In genomic region chr22:37231406-37232139, GRCh38 we compare ENCODE assay signal across 12 cellular contexts. TPM values are rescaled to one million over a fixed set of nuclear protein-coding genes. Genes with fewer than 3 reads are reported as not detected.
DNase-seq lines count a peak whose midpoint lies in the region; ATAC-seq and TF ChIP-seq lines count a peak whose summit lies in the region.
"Had no signal": no experiment of that assay in that cellular context is flagged by ENCODE, and none has a peak within 500 bp of the region (broad histone marks: within the 10 kb centered on the region; RNA-seq: fewer than 3 reads in every experiment).

No MANE protein-coding gene starts in this region.

- peaks cover 91% of the 10 kb centered on the region for H3K4me1 Mint-ChIP-seq in CD8-positive, alpha-beta T cell (ENCODE audit: low read depth)
- H3K4me1 Mint-ChIP-seq in T-helper 17 cell (peaks cover 76% of the 10 kb centered on the region), MCF 10A (ENCODE audit: insufficient read depth, unreplicated experiment) (peaks cover 27% of the 10 kb centered on the region)

- peak overlapping the region; percentile 65 for H3K27ac ChIP-seq in CD8-positive, alpha-beta T cell (ENCODE audit: low read depth, low read length)
- H3K27ac ChIP-seq in neutrophil, result peak overlapping the region; percentile 99
- H3K27ac ChIP-seq: sigmoid colon, SJCRH30 had no signal

- H3K9me3 ChIP-seq in CD8-positive, alpha-beta T cell (ENCODE audit: low read length), result no peaks in the 10 kb centered on the region
- H3K9me3 ChIP-seq in T-helper 17 cell (ENCODE audit: control insufficient read depth, low read length, poor library complexity, severe bottlenecking), result no peaks in the 10 kb centered on the region
- no peaks in the 10 kb centered on the region for H3K9me3 ChIP-seq in neutrophil
- H3K9me3 ChIP-seq: BE2C, sigmoid colon, SJCRH30 had no signal

- no peaks in the 10 kb centered on the region for H3K27me3 ChIP-seq in CD8-positive, alpha-beta T cell (ENCODE audit: insufficient read depth, low read length)
- no peaks in the 10 kb centered on the region for H3K27me3 ChIP-seq in neutrophil
- H3K27me3 ChIP-seq: BE2C had no signal

- peak overlapping the region; percentile 80 for H3K4me3 Mint-ChIP-seq in CD8-positive, alpha-beta T cell
- H3K4me3 Mint-ChIP-seq in T-helper 17 cell (peak overlapping the region; percentile 86), MCF 10A (ENCODE audit: unreplicated experiment) (no peak overlapping the region)
- H3K4me3 Mint-ChIP-seq: mesothelial cell of epicardium had no signal

- intact Hi-C loops in CD8-positive, alpha-beta T cell (cut with DNase I, micrococcal nuclease), result loop anchor here (2.0 to 10.0 kb wide), 2 partner anchors 29 to 847 kb away; partner anchors contain the start of gene MYH9 (in 1 of the 2)
- intact Hi-C loops in MCF 10A (cut with micrococcal nuclease), result no loop called here

- peak in 4 of 7 experiments; percentile 74 to 88 (median 76) for DNase-seq in CD8-positive, alpha-beta T cell
- DNase-seq in T-helper 17 cell, result no peak
- DNase-seq in activated naive CD4-positive, alpha-beta T cell treated with anti-CD3 and anti-CD28 coated beads, Interleukin-2, amount 50 U/mL, for 72 hours (ENCODE audit: low spot score in 2 of 2), result peak; percentile 45 to 64
- no peak for DNase-seq in putamen (ENCODE audit: low spot score)
- DNase-seq in MCF 10A (ENCODE audit: unreplicated experiment), result no peak
- DNase-seq: BE2C, sigmoid colon, SJCRH30 had no signal

- POLR2A ChIA-PET in CD8-positive, alpha-beta T cell (lab: Charles Lee), result interaction anchor here (0.8 to 7.7 kb wide), 9 partner anchors 9 to 78 kb away, joined by 3 to 194 read pairs (median 5); partner anchors contain the start of gene RAC2
- POLR2A ChIA-PET in MCF 10A (lab: Yijun Ruan, JAX), result no interaction called here

- peak overlapping the region; percentile 52 for H3K4me3 ChIP-seq in CD8-positive, alpha-beta T cell (ENCODE audit: low read depth, low read length)
- H3K4me3 ChIP-seq in neutrophil (ENCODE audit: low read depth in 1 of 2, low read length in 1 of 2), result peak overlapping the region in 1 of 2 experiments; percentile 56
- H3K4me3 ChIP-seq: sigmoid colon, SJCRH30 had no signal

- peak overlapping the region; percentile 100 for H3K27ac Mint-ChIP-seq in CD8-positive, alpha-beta T cell
- peak overlapping the region; percentile 97 for H3K27ac Mint-ChIP-seq in T-helper 17 cell
- H3K27ac Mint-ChIP-seq in activated naive CD4-positive, alpha-beta T cell treated with anti-CD3 and anti-CD28 coated beads, Interleukin-2, amount 50 U/mL, for 72 hours, result peak overlapping the region; percentile 97 to 99
- H3K27ac Mint-ChIP-seq in MCF 10A (ENCODE audit: low read depth, unreplicated experiment), result no peak overlapping the region
- H3K27ac Mint-ChIP-seq: mesothelial cell of epicardium had no signal

- CTCF ChIA-PET in CD8-positive, alpha-beta T cell (lab: Charles Lee), result interaction anchor here (0.8 to 5.4 kb wide), 9 partner anchors 9 to 440 kb away, joined by 3 to 71 read pairs (median 14); partner anchors contain the start of gene RAC2
- CTCF ChIA-PET in MCF 10A (lab: Yijun Ruan, JAX), result interaction anchor here (0.6 to 1.0 kb wide), 2 partner anchors 30 to 498 kb away, joined by 3 read pairs; no protein-coding TSS in a partner anchor

- H3K36me3 ChIP-seq in CD8-positive, alpha-beta T cell (ENCODE audit: insufficient read depth, low read length), result peaks cover 49% of the 10 kb centered on the region
- H3K36me3 ChIP-seq in neutrophil, result peaks cover 95% of the 10 kb centered on the region
- H3K36me3 ChIP-seq: BE2C, sigmoid colon, SJCRH30 had no signal

- TF ChIP-seq CTCF in CD8-positive, alpha-beta T cell (IDR thresholded peaks at IDR 0.05), result no peak
- TF ChIP-seq CTCF in neutrophil (IDR thresholded peaks at IDR 0.05) (no peak), MCF 10A (IDR thresholded peaks at IDR 0.05; ENCODE audit: unreplicated experiment) (no peak)

- BruUV-seq in MCF 10A (replicated peaks; lab: Mats Ljungman, UMichigan), result no TSS peak

- H3K9me3 Mint-ChIP-seq in CD8-positive, alpha-beta T cell, result no peaks in the 10 kb centered on the region
- no peaks in the 10 kb centered on the region for H3K9me3 Mint-ChIP-seq in activated naive CD4-positive, alpha-beta T cell treated with anti-CD3 and anti-CD28 coated beads, Interleukin-2, amount 50 U/mL, for 72 hours
- H3K9me3 Mint-ChIP-seq in MCF 10A (ENCODE audit: unreplicated experiment), result no peaks in the 10 kb centered on the region
- H3K9me3 Mint-ChIP-seq: mesothelial cell of epicardium had no signal

- H3K27me3 Mint-ChIP-seq in CD8-positive, alpha-beta T cell (ENCODE audit: low read depth), result no peaks in the 10 kb centered on the region
- H3K27me3 Mint-ChIP-seq in T-helper 17 cell (no peaks in the 10 kb centered on the region), MCF 10A (ENCODE audit: insufficient read depth, unreplicated experiment) (no peaks in the 10 kb centered on the region)

- peaks cover 83% of the 10 kb centered on the region for H3K36me3 Mint-ChIP-seq in CD8-positive, alpha-beta T cell
- H3K36me3 Mint-ChIP-seq in T-helper 17 cell (ENCODE audit: low read depth), result peaks cover 20% of the 10 kb centered on the region
- H3K36me3 Mint-ChIP-seq in activated naive CD4-positive, alpha-beta T cell treated with anti-CD3 and anti-CD28 coated beads, Interleukin-2, amount 50 U/mL, for 72 hours, result peaks cover 32 to 63% of the 10 kb centered on the region in 2 donors
- H3K36me3 Mint-ChIP-seq in MCF 10A (ENCODE audit: insufficient read depth, unreplicated experiment), result peaks cover 10% of the 10 kb centered on the region
- H3K36me3 Mint-ChIP-seq: mesothelial cell of epicardium had no signal

- peak; percentile 49 for ATAC-seq in CD8-positive, alpha-beta T cell
- ATAC-seq in T-helper 17 cell, result peak; percentile 16
- peak; percentile 1 to 30 for ATAC-seq in activated naive CD4-positive, alpha-beta T cell treated with anti-CD3 and anti-CD28 coated beads, Interleukin-2, amount 50 U/mL, for 72 hours
- no peak for ATAC-seq in HG03457 (IDR thresholded peaks at IDR 0.05; ENCODE audit: unreplicated experiment)
- no peak for ATAC-seq in HG03039 (IDR thresholded peaks at IDR 0.05; ENCODE audit: unreplicated experiment)

- H3K4me1 ChIP-seq in CD8-positive, alpha-beta T cell (ENCODE audit: insufficient read depth, low read length), result peaks cover 94% of the 10 kb centered on the region
- H3K4me1 ChIP-seq in neutrophil (ENCODE audit: control insufficient read depth in 1 of 2, insufficient read depth in 1 of 2, low read depth in 1 of 2, low read length in 1 of 2), result peaks cover 89 to 93% of the 10 kb centered on the region in 2 experiments
- H3K4me1 ChIP-seq: BE2C, SJCRH30 had no signal

RNA-seq across cellular contexts. Expression of gene RAC2, which starts 12.5 kb away (rescaled TPM):
- 100 to 1,000 TPM; 152 to 159 TPM for total RNA-seq in CD8-positive, alpha-beta T cell
- total RNA-seq in T-helper 17 cell (100 to 1,000 TPM; 297 to 478 TPM), MCF 10A (2022) (42.4 and 52.6 TPM in 2 replicates)
- total RNA-seq in activated naive CD4-positive, alpha-beta T cell treated with anti-CD3 and anti-CD28 coated beads, Interleukin-2, amount 50 U/mL, for 72 hours, result 100 to 1,000 TPM; 655 to 769 TPM
- total RNA-seq: SJCRH30 had no signal

RNA-seq across cellular contexts. Expression of gene SSTR3, which starts 19.3 kb away (rescaled TPM):
- total RNA-seq in CD8-positive, alpha-beta T cell, result 1 to 10 TPM; 2.6 to 3.1 TPM
- total RNA-seq in T-helper 17 cell, result 1 to 10 TPM in 1 of 2 donors, under 1 TPM in 1; 0.37 to 2.1 TPM
- total RNA-seq in activated naive CD4-positive, alpha-beta T cell treated with anti-CD3 and anti-CD28 coated beads, Interleukin-2, amount 50 U/mL, for 72 hours, result 10 to 100 TPM in 1 of 2 donors, 1 to 10 TPM in 1; 5.2 to 28.1 TPM
- not detected in 2 replicates for total RNA-seq in MCF 10A (2022)
- total RNA-seq: SJCRH30 had no signal

RNA-seq across cellular contexts. Expression of gene C1QTNF6, which starts 43.5 kb away (rescaled TPM):
- 10 to 100 TPM; 12.0 to 12.9 TPM for total RNA-seq in CD8-positive, alpha-beta T cell
- total RNA-seq in T-helper 17 cell (10 to 100 TPM; 11.2 to 11.8 TPM), MCF 10A (2022) (6.6 and 11.6 TPM in 2 replicates)
- 10 to 100 TPM; 13.8 to 14.5 TPM for total RNA-seq in activated naive CD4-positive, alpha-beta T cell treated with anti-CD3 and anti-CD28 coated beads, Interleukin-2, amount 50 U/mL, for 72 hours

RNA-seq across cellular contexts. Expression of gene CYTH4, which starts 50.7 kb away (rescaled TPM):
- 100 to 1,000 TPM; 129 to 143 TPM for total RNA-seq in CD8-positive, alpha-beta T cell
- total RNA-seq in T-helper 17 cell (10 to 100 TPM; 89.5 to 98.7 TPM), MCF 10A (2022) (0.22 TPM in 1 of 2 replicates, not detected in the other)
- 10 to 100 TPM; 60.7 to 69.7 TPM for total RNA-seq in activated naive CD4-positive, alpha-beta T cell treated with anti-CD3 and anti-CD28 coated beads, Interleukin-2, amount 50 U/mL, for 72 hours
- total RNA-seq: mesothelial cell of epicardium, SJCRH30 had no signal

Comparison
In these comparisons a context has a peak if more than half of its experiments do, and no peak if none do; other contexts are left out.
1. ATAC-seq: peak in CD8-positive, alpha-beta T cell (single experiment), T-helper 17 cell (single experiment) and activated naive CD4-positive, alpha-beta T cell treated with anti-CD3 and anti-CD28 coated beads, Interleukin-2, amount 50 U/mL, for 72 hours (2 of 2); none in HG03457 (single experiment) and HG03039 (single experiment).
2. DNase-seq: peak in CD8-positive, alpha-beta T cell (4 of 7) and activated naive CD4-positive, alpha-beta T cell treated with anti-CD3 and anti-CD28 coated beads, Interleukin-2, amount 50 U/mL, for 72 hours (2 of 2); none in T-helper 17 cell (0 of 3), putamen (single experiment) and MCF 10A (single experiment).